18 cellular contexts compared by ENCODE assay signal in genomic region chr7:125119559-125120115, GRCh38.
DNase-seq lines count a peak whose midpoint lies in the region; ATAC-seq and TF ChIP-seq lines count a peak whose summit lies in the region.
"Had no signal": no experiment of that assay in that cellular context is flagged by ENCODE, and none has a peak within 500 bp of the region (broad histone marks: within the 10 kb centered on the region; RNA-seq: fewer than 3 reads in every experiment).

No MANE protein-coding gene starts in this region.

- H4K5ac ChIP-seq in mesendoderm (ENCODE audit: low read length): no peak overlapping the region

- H3K9me3 ChIP-seq in OCI-LY3 (ENCODE audit: insufficient read depth, low read length): 0 out of 2 replicates have a peak, but pooled peaks cover 3% of the 10 kb centered on the region
- H3K9me3 ChIP-seq: HAP-1, SK-N-SH had no signal

- H3K4me1 ChIP-seq in OCI-LY3 (ENCODE audit: low read length) (peaks cover 20% of the 10 kb centered on the region), foreskin keratinocyte (no peaks in the 10 kb centered on the region), mesendoderm (ENCODE audit: control insufficient read depth, low read depth, low read length) (peaks cover 1% of the 10 kb centered on the region)

- H3K27me3 ChIP-seq in OCI-LY3 (ENCODE audit: low read depth, low read length): no peaks in the 10 kb centered on the region
- H3K27me3 ChIP-seq in foreskin keratinocyte: no peaks in the 10 kb centered on the region
- no peaks in the 10 kb centered on the region for H3K27me3 ChIP-seq in mesendoderm (ENCODE audit: insufficient read depth, low read length, poor library complexity)

- H3K36me3 ChIP-seq in OCI-LY3 (replicated peaks; ENCODE audit: low read depth, low read length) (peaks cover 5% of the 10 kb centered on the region), mesendoderm (ENCODE audit: control insufficient read depth, insufficient read depth, low read length) (no peaks in the 10 kb centered on the region)
- H3K36me3 ChIP-seq: HAP-1 had no signal

- WGBS in mesendoderm (ENCODE audit: extremely low coverage, insufficient coverage, low lambda C conversion rate): no CpG with 5 or more reads among the region's 4 CpGs

- H3K27ac ChIP-seq in OCI-LY3 (ENCODE audit: low read length): no peak overlapping the region
- no peak overlapping the region for H3K27ac ChIP-seq in foreskin keratinocyte
- H3K27ac ChIP-seq in mesendoderm (ENCODE audit: low read depth, low read length): no peak overlapping the region
- H3K27ac ChIP-seq: KMS-11 had no signal

- 0 out of 2 replicates have a peak overlapping the region, but pooled peaks have one; percentile 21 for H3K4me2 ChIP-seq in OCI-LY3 (ENCODE audit: low read length)
- H3K4me2 ChIP-seq in mesendoderm (ENCODE audit: low read length): no peak overlapping the region
- H3K4me2 ChIP-seq: KMS-11, SK-N-SH had no signal

- H4K8ac ChIP-seq in mesendoderm (ENCODE audit: low read depth, low read length): no peak overlapping the region

- no peak overlapping the region for H2BK5ac ChIP-seq in mesendoderm (ENCODE audit: low read length)

- no peak overlapping the region for H2BK15ac ChIP-seq in mesendoderm (replicated peaks; ENCODE audit: low read depth)

- H4K20me1 ChIP-seq in OCI-LY3 (ENCODE audit: insufficient read depth, low read length): no peaks in the 10 kb centered on the region

- peak; percentile 6 to 35 for DNase-seq in foreskin keratinocyte
- DNase-seq in mesendoderm: no peak
- DNase-seq in activated T-cell treated with anti-CD3 and anti-CD28 coated beads for 4 hours: no peak
- DNase-seq in cardiac septum (ENCODE audit: low spot score): no peak
- no peak for DNase-seq in SKM-1 treated with dmso at 0.1 percent for 144 hours (lab: John Stamatoyannopoulos, UW; ENCODE audit: unreplicated experiment)
- DNase-seq: C1 segment of cervical spinal cord, DMS79 treated with DMSO at 0.1 percent for 48 hours, MV-4-11, NCI-H187 treated with DMSO at 0.1 percent for 48 hours, NCI-H2171, NCI-H69, OCI-M1, SHP77, SK-N-SH had no signal

- H3K4me3 ChIP-seq in OCI-LY3 (ENCODE audit: low read length): no peak overlapping the region
- H3K4me3 ChIP-seq in mesendoderm (ENCODE audit: low read length): no peak overlapping the region
- H3K4me3 ChIP-seq: HAP-1 had no signal

- intact Hi-C loops in cardiac septum (cut with DNase I): no loop called here

- no peak overlapping the region for H2AK5ac ChIP-seq in mesendoderm (ENCODE audit: low read length)

- no peak overlapping the region for H3K18ac ChIP-seq in mesendoderm (ENCODE audit: low read length)

- H2BK120ac ChIP-seq in mesendoderm (ENCODE audit: low read depth, low read length): no peak overlapping the region

- peak overlapping the region; percentile 68; the same call in 1 of the 2 replicates for H2AFZ ChIP-seq in OCI-LY3 (ENCODE audit: low read depth, low read length)

- peak; percentile 55 for ATAC-seq in GM18867 (IDR thresholded peaks at IDR 0.05; ENCODE audit: unreplicated experiment)
- ATAC-seq in foreskin keratinocyte: no peak

- TF ChIP-seq CTCF in OCI-LY3 (IDR thresholded peaks at IDR 0.05; ENCODE audit: low read depth, low read length) (no peak), foreskin keratinocyte (conservative IDR thresholded peaks at IDR 0.05) (no peak)

- no peaks in the 10 kb centered on the region for H3K79me1 ChIP-seq in mesendoderm (ENCODE audit: low read length)

- no peak overlapping the region for H3K23ac ChIP-seq in mesendoderm (ENCODE audit: low read length)

- H3K56ac ChIP-seq in mesendoderm (ENCODE audit: low read length): peak overlapping the region; percentile 62

- H3K9ac ChIP-seq in OCI-LY3 (ENCODE audit: low read length) (no peak overlapping the region), mesendoderm (ENCODE audit: low read length) (no peak overlapping the region)
- H3K9ac ChIP-seq: KMS-11, SK-N-SH had no signal

- H3K4ac ChIP-seq in mesendoderm (ENCODE audit: low read depth, low read length): no peak overlapping the region

- no peaks in the 10 kb centered on the region for H3K79me2 ChIP-seq in OCI-LY3 (ENCODE audit: low read length)
- H3K79me2 ChIP-seq in mesendoderm (ENCODE audit: control insufficient read depth, insufficient read depth, low read length): no peaks in the 10 kb centered on the region

Comparison
In these comparisons a context has a peak if more than half of its experiments do, and no peak if none do; other contexts are left out.
1. DNase-seq: peak in foreskin keratinocyte (2 of 2); none in mesendoderm (single experiment), activated T-cell treated with anti-CD3 and anti-CD28 coated beads for 4 hours (single experiment), cardiac septum (single experiment) and SKM-1 treated with dmso at 0.1 percent for 144 hours (single experiment).